Comparison of ENCODE assay signal across 6 cellular contexts in the genomic region with DNA sequence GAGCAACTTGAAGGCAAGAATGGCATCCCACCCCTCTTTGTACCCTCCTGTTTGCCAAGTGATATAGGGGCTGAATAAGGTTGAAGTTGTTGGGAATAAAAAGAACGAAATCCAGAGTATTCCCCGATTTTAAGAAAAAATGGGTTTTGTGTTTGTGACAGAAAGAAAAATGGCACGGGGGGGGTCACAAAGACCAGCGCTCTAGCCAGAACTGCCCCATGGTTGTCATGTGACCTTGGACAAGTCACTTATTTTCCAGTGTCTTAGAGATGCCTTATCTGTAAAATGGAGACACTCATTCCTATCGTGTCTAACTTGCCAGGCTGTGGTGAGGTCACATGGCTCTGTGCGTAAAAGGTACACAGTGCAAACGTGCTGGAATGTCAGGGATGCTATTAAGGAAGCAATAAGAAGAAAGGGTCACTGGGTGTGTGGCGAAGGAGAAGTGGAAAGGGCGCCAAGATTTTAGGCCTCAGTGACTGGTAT. TPM values are rescaled to one million over a fixed set of nuclear protein-coding genes. Genes with fewer than 3 reads are reported as not detected.
DNase-seq lines count a peak whose midpoint lies in the region; ATAC-seq and TF ChIP-seq lines count a peak whose summit lies in the region.

No MANE protein-coding gene starts in this region.

- H3K4me3 Mint-ChIP-seq in activated B cell treated with CpG ODN at 0.5 μM for 24 hours: peak overlapping the region; percentile 96

- peak overlapping the region; percentile 59 to 70 (median 68) for H3K4me3 ChIP-seq in liver (ENCODE audit: low read depth in 1 of 3, low read length in 3 of 3)

- no peaks in the 10 kb centered on the region for H3K9me3 ChIP-seq in liver (ENCODE audit: control insufficient read depth in 4 of 4, low read length in 3 of 4)

- CTCF ChIA-PET in activated B cell treated with CpG ODN at 0.5 μM for 24 hours (lab: Charles Lee): interaction anchor here (1.7 kb wide), 1 partner anchor 11 kb away, joined by 15 read pairs; a partner anchor contains a TSS

- in situ Hi-C loops in G401 (cut with HindIII; ENCODE audit: low sequenced_read_pairs): no loop called here

- H3K36me3 ChIP-seq in liver (ENCODE audit: control insufficient read depth in 4 of 4, insufficient read depth in 3 of 4, low read depth in 1 of 4, low read length in 3 of 4): no peaks in the 10 kb centered on the region

- H3K27ac Mint-ChIP-seq in activated B cell treated with CpG ODN at 0.5 μM for 24 hours: peak overlapping the region; percentile 100

- no peaks in the 10 kb centered on the region for H3K9me3 Mint-ChIP-seq in activated B cell treated with CpG ODN at 0.5 μM for 24 hours

- ATAC-seq in activated B cell treated with CpG ODN at 0.5 μM for 24 hours (ENCODE audit: low read depth): no peak

- H3K27me3 ChIP-seq in liver (ENCODE audit: control insufficient read depth in 4 of 4, insufficient read depth in 4 of 4, low read length in 3 of 4): no peaks in the 10 kb centered on the region

- no peak for TF ChIP-seq RAD21 in liver (IDR thresholded peaks at IDR 0.05)

- peaks cover 18% of the 10 kb centered on the region for H3K36me3 Mint-ChIP-seq in activated B cell treated with CpG ODN at 0.5 μM for 24 hours (ENCODE audit: low read depth)

- H3K4me1 ChIP-seq in liver (ENCODE audit: control insufficient read depth in 4 of 4, insufficient read depth in 4 of 4, low read length in 3 of 4): peaks cover 9 to 58% (median 42%) of the 10 kb centered on the region in 4 donors

- H3K4me1 Mint-ChIP-seq in activated B cell treated with CpG ODN at 0.5 μM for 24 hours: peaks cover 62% of the 10 kb centered on the region

- no peak for TF ChIP-seq CTCF in activated B cell treated with CpG ODN at 0.5 μM for 24 hours (IDR thresholded peaks at IDR 0.05)
- no peak for TF ChIP-seq CTCF in liver (IDR thresholded peaks at IDR 0.05; ENCODE audit: low read depth, low read length, missing input control)

- H3K27ac ChIP-seq in liver (ENCODE audit: low read depth in 1 of 2, low read length in 2 of 2): peak overlapping the region; percentile 99

- intact Hi-C loops in activated B cell treated with CpG ODN at 0.5 μM for 24 hours (cut with micrococcal nuclease): no loop called here

- DNase-seq in G401 (ENCODE audit: low spot score) (peak; percentile 40), activated B cell treated with CpG ODN at 0.5 μM for 24 hours (no peak), SW 1271 (lab: John Stamatoyannopoulos, UW) (no peak), medulla oblongata (ENCODE audit: extremely low spot score) (no peak), 8988T (no peak)

- POLR2A ChIA-PET in activated B cell treated with CpG ODN at 0.5 μM for 24 hours (lab: Charles Lee): interaction anchor here (0.6 to 8.7 kb wide), 12 partner anchors 10 to 270 kb away, joined by 3 to 703 read pairs (median 48); a partner anchor contains a TSS

- peak overlapping the region; percentile 50 to 87 for H3K9ac ChIP-seq in liver (ENCODE audit: low read depth in 1 of 2, low read length in 2 of 2)

- H3K27me3 Mint-ChIP-seq in activated B cell treated with CpG ODN at 0.5 μM for 24 hours: no peaks in the 10 kb centered on the region

- WGBS in liver: 61% methylated on average over 9 of the region's 9 CpGs

TF ChIP-seq in liver, 16 proteins besides CTCF, POLR2A, EP300 and RAD21:
- TF ChIP-seq NR2F2 (IDR thresholded peaks at IDR 0.05): peak; percentile 20
- TF ChIP-seq HNF4G (IDR thresholded peaks at IDR 0.05): no peak
- TF ChIP-seq JUND (IDR thresholded peaks at IDR 0.05): no peak

RNA-seq across cellular contexts. Expression of a gene that starts 1.6 kb away (rescaled TPM):
- 24.1 and 26.3 TPM in 2 replicates for total RNA-seq in G401 (2014; rRNA removed; shearing (Covaris generic))
- total RNA-seq in activated B cell treated with CpG ODN at 0.5 μM for 24 hours: 19.5 and 21.5 TPM in 2 replicates
- 10 to 100 TPM; 13.4 to 14.3 TPM for total RNA-seq in liver
- 10 to 100 TPM in 1 of 2 donors, 1 to 10 TPM in 1; 7.4 to 11.3 TPM for polyA plus RNA-seq in liver

RNA-seq across cellular contexts. Expression of a gene that starts 11.2 kb away (rescaled TPM):
- total RNA-seq in G401 (2014; rRNA removed; shearing (Covaris generic)): 0.49 and 6.1 TPM in 2 replicates
- total RNA-seq in activated B cell treated with CpG ODN at 0.5 μM for 24 hours: 20.1 and 20.6 TPM in 2 replicates
- total RNA-seq in liver: 10 to 100 TPM in 1 of 2 donors, 1 to 10 TPM in 1; 4.4 to 51.4 TPM
- polyA plus RNA-seq in liver: 10 to 100 TPM; 43.2 to 46.5 TPM

RNA-seq across cellular contexts. Expression of a gene that starts 14.3 kb away (rescaled TPM):
- total RNA-seq in G401 (2014; rRNA removed; shearing (Covaris generic)): 29.2 and 86.2 TPM in 2 replicates
- total RNA-seq in activated B cell treated with CpG ODN at 0.5 μM for 24 hours (0.61 and 1.4 TPM in 2 replicates), liver (1 to 10 TPM in 1 of 2 donors, under 1 TPM in 1; 0.28 to 2.3 TPM)
- polyA plus RNA-seq in liver: 1 to 10 TPM; 1.1 to 1.6 TPM

RNA-seq across cellular contexts. Expression of a gene that starts 15.0 kb away (rescaled TPM):
- total RNA-seq in G401 (2014; rRNA removed; shearing (Covaris generic)): 16.6 and 18.8 TPM in 2 replicates
- total RNA-seq in activated B cell treated with CpG ODN at 0.5 μM for 24 hours (8.9 and 11.1 TPM in 2 replicates), liver (1 to 10 TPM; 3.5 to 4.8 TPM)
- polyA plus RNA-seq in liver: 10 to 100 TPM in 1 of 2 donors, 1 to 10 TPM in 1; 6.1 to 10.7 TPM
